Comparison of ENCODE assay signal across 23 cellular contexts in genomic region chr11:130886704-130887103, GRCh38. TPM values are rescaled to one million over a fixed set of nuclear protein-coding genes. Genes with fewer than 3 reads are reported as not detected.
DNase-seq lines count a peak whose midpoint lies in the region; ATAC-seq and TF ChIP-seq lines count a peak whose summit lies in the region.
"Had no signal": no experiment of that assay in that cellular context is flagged by ENCODE, and none has a peak within 500 bp of the region (broad histone marks: within the 10 kb centered on the region; RNA-seq: fewer than 3 reads in every experiment).

No MANE protein-coding gene starts in this region.

- no peak for TF ChIP-seq CTCF in CD4-positive, alpha-beta T cell (IDR thresholded peaks at IDR 0.05)
- no peak for TF ChIP-seq CTCF in MM.1S (IDR thresholded peaks at IDR 0.05; ENCODE audit: low read length)

- H4K8ac ChIP-seq in mesenchymal stem cell (ENCODE audit: low read length): no peak overlapping the region

- H3K4me1 ChIP-seq in mesenchymal stem cell (ENCODE audit: control insufficient read depth, insufficient read depth, low read depth, low read length): peaks cover 4% of the 10 kb centered on the region
- H3K4me1 ChIP-seq in MM.1S (ENCODE audit: low read length): no peaks in the 10 kb centered on the region
- H3K4me1 ChIP-seq: HAP-1 had no signal

- no peak for DNase-seq in CD4-positive, alpha-beta T cell
- peak; percentile 29 for DNase-seq in EL
- peak; percentile 90 for DNase-seq in dermis blood vessel endothelial cell
- peak; percentile 30 for DNase-seq in mesenchymal stem cell
- DNase-seq in cerebellar cortex (ENCODE audit: low spot score): no peak
- no peak for DNase-seq in MM.1S
- DNase-seq: activated B cell treated with CpG ODN at 0.5 μM for 24 hours; activated CD4-positive, alpha-beta T cell treated with anti-CD3 and anti-CD28 coated beads, Interleukin-2, amount 50 U/mL, for 1 hour; activated gamma-delta T cell; activated T-cell treated with anti-CD3 and anti-CD28 coated beads, Interleukin-2, amount 50 U/mL, for 24 hours; COR-L47; left lung; NCI-H2107; NCI-H748 treated with DMSO at 0.1 percent for 48 hours; T1000 had no signal

- H3K4me2 ChIP-seq in mesenchymal stem cell (ENCODE audit: low read length, poor library complexity, severe bottlenecking) (no peak overlapping the region), MM.1S (ENCODE audit: low read depth, low read length) (no peak overlapping the region)

- H3F3A ChIP-seq in MM.1S (ENCODE audit: insufficient read depth, low read length): no peaks in the 10 kb centered on the region

- no peak overlapping the region for H3K4me3 ChIP-seq in mesenchymal stem cell (ENCODE audit: insufficient read depth in 1 of 2, low read depth in 1 of 2, low read length in 2 of 2)
- no peak overlapping the region for H3K4me3 ChIP-seq in MM.1S (ENCODE audit: low read length)
- H3K4me3 ChIP-seq: HAP-1, left lung had no signal

- H2AK5ac ChIP-seq in mesenchymal stem cell (ENCODE audit: low read length, severe bottlenecking): no peak overlapping the region

- H3K9me3 Mint-ChIP-seq in CD4-positive, alpha-beta T cell: no peaks in the 10 kb centered on the region
- H3K9me3 Mint-ChIP-seq: activated B cell treated with CpG ODN at 0.5 μM for 24 hours; activated T-cell treated with anti-CD3 and anti-CD28 coated beads, Interleukin-2, amount 50 U/mL, for 24 hours; central memory CD8-positive, alpha-beta T cell; mesothelial cell of epicardium; stimulated activated memory B cell treated with anti-CD40 and anti-IgM and Interleukin-4, amounts not matched to agents 10 μg/mL and 1 μg/mL and 100 μg/mL, for 72 hours had no signal

- no peaks in the 10 kb centered on the region for H3K9me3 ChIP-seq in CD4-positive, alpha-beta T cell (ENCODE audit: control insufficient read depth, low read length)
- H3K9me3 ChIP-seq in mesenchymal stem cell (ENCODE audit: control insufficient read depth, low read length) (no peaks in the 10 kb centered on the region), MM.1S (replicated peaks; ENCODE audit: insufficient read depth, low read length) (no peaks in the 10 kb centered on the region)
- H3K9me3 ChIP-seq: HAP-1, left lung, neutrophil had no signal

- H2BK5ac ChIP-seq in mesenchymal stem cell (ENCODE audit: low read depth, low read length, poor library complexity, severe bottlenecking): no peak overlapping the region

- H3K4ac ChIP-seq in mesenchymal stem cell (ENCODE audit: low read depth in 1 of 2, low read length in 2 of 2): no peak overlapping the region

- no peak overlapping the region for H3K23ac ChIP-seq in mesenchymal stem cell (ENCODE audit: low read length in 2 of 2)

- H3K9ac ChIP-seq in mesenchymal stem cell (ENCODE audit: low read length): no peak overlapping the region
- H3K9ac ChIP-seq in MM.1S (ENCODE audit: low read length): no peak overlapping the region

- intact Hi-C loops in CD4-positive, alpha-beta T cell (cut with DNase I, micrococcal nuclease): no loop called here

- no peak overlapping the region for H3K18ac ChIP-seq in mesenchymal stem cell (ENCODE audit: low read depth in 1 of 2, low read length in 2 of 2)

- no peaks in the 10 kb centered on the region for H3K27me3 ChIP-seq in CD4-positive, alpha-beta T cell (ENCODE audit: control insufficient read depth, insufficient read depth, low read length)
- H3K27me3 ChIP-seq in mesenchymal stem cell (ENCODE audit: control insufficient read depth in 1 of 2, insufficient read depth in 1 of 2, low read length in 2 of 2) (no peaks in the 10 kb centered on the region), MM.1S (replicated peaks; ENCODE audit: insufficient read depth, low read length) (no peaks in the 10 kb centered on the region)
- H3K27me3 ChIP-seq: left lung, neutrophil had no signal

- no peak overlapping the region for H4K91ac ChIP-seq in mesenchymal stem cell (ENCODE audit: low read length)

- POLR2A ChIA-PET in CD4-positive, alpha-beta T cell (lab: Charles Lee): no interaction called here

- H2BK12ac ChIP-seq in mesenchymal stem cell (ENCODE audit: low read length in 2 of 2): no peak overlapping the region

- H3K14ac ChIP-seq in mesenchymal stem cell (ENCODE audit: low read length in 2 of 2): no peak overlapping the region

- H3K79me1 ChIP-seq in mesenchymal stem cell (replicated peaks; ENCODE audit: low read length, poor library complexity, severe bottlenecking): peaks cover 9% of the 10 kb centered on the region

- no peaks in the 10 kb centered on the region for H3K9me2 ChIP-seq in MM.1S (replicated peaks; ENCODE audit: insufficient read depth, low read length)

- H3K4me1 Mint-ChIP-seq in CD4-positive, alpha-beta T cell (ENCODE audit: low read depth): peaks cover 14% of the 10 kb centered on the region
- H3K4me1 Mint-ChIP-seq: central memory CD8-positive, alpha-beta T cell; mesothelial cell of epicardium had no signal

- H3K79me2 ChIP-seq in MM.1S (ENCODE audit: low read length): no peaks in the 10 kb centered on the region

- CTCF ChIA-PET in CD4-positive, alpha-beta T cell (lab: Charles Lee): no interaction called here

- H3K4me3 Mint-ChIP-seq in CD4-positive, alpha-beta T cell: no peak overlapping the region
- H3K4me3 Mint-ChIP-seq: activated B cell treated with CpG ODN at 0.5 μM for 24 hours; activated T-cell treated with anti-CD3 and anti-CD28 coated beads, Interleukin-2, amount 50 U/mL, for 24 hours; central memory CD8-positive, alpha-beta T cell; mesothelial cell of epicardium; stimulated activated memory B cell treated with anti-CD40 and anti-IgM and Interleukin-4, amounts not matched to agents 10 μg/mL and 1 μg/mL and 100 μg/mL, for 72 hours had no signal

- no peak overlapping the region for H3K27ac ChIP-seq in CD4-positive, alpha-beta T cell (ENCODE audit: low read depth, low read length)
- H3K27ac ChIP-seq in mesenchymal stem cell (ENCODE audit: low read length, poor library complexity, severe bottlenecking): no peak overlapping the region
- H3K27ac ChIP-seq in MM.1S (ENCODE audit: low read length): no peak overlapping the region
- H3K27ac ChIP-seq: left lung, neutrophil had no signal

- no peaks in the 10 kb centered on the region for H4K20me1 ChIP-seq in MM.1S (ENCODE audit: insufficient read depth, low read length)

- peak overlapping the region; percentile 37 for H3K27ac Mint-ChIP-seq in CD4-positive, alpha-beta T cell
- H3K27ac Mint-ChIP-seq: activated B cell treated with CpG ODN at 0.5 μM for 24 hours; activated T-cell treated with anti-CD3 and anti-CD28 coated beads, Interleukin-2, amount 50 U/mL, for 24 hours; mesothelial cell of epicardium; progenitor cell of endocrine pancreas; stimulated activated memory B cell treated with anti-CD40 and anti-IgM and Interleukin-4, amounts not matched to agents 10 μg/mL and 1 μg/mL and 100 μg/mL, for 72 hours had no signal

- H3K36me3 ChIP-seq in mesenchymal stem cell (ENCODE audit: control insufficient read depth in 1 of 2, insufficient read depth in 2 of 2, low read depth in 1 of 2, low read length in 2 of 2) (peaks cover 12 to 85% of the 10 kb centered on the region in 2 experiments), MM.1S (replicated peaks; ENCODE audit: insufficient read depth, low read length) (no peaks in the 10 kb centered on the region)
- H3K36me3 ChIP-seq: HAP-1 had no signal

- no peak for ATAC-seq in CD4-positive, alpha-beta T cell (ENCODE audit: poor library complexity)
- ATAC-seq in GM18907 (IDR thresholded peaks at IDR 0.05; ENCODE audit: unreplicated experiment): no peak
- ATAC-seq in HG02840 (IDR thresholded peaks at IDR 0.05; ENCODE audit: low FRiP score, unreplicated experiment): no peak
- ATAC-seq: left lung; stimulated activated memory B cell treated with anti-CD40 and anti-IgM and Interleukin-4, amounts not matched to agents 10 μg/mL and 1 μg/mL and 100 μg/mL, for 72 hours had no signal

- no peak overlapping the region for H2BK15ac ChIP-seq in mesenchymal stem cell (ENCODE audit: low read depth, poor library complexity, severe bottlenecking)

- peaks cover 28% of the 10 kb centered on the region for H3K36me3 Mint-ChIP-seq in CD4-positive, alpha-beta T cell (ENCODE audit: low read depth)

- whole genome bisulfite sequencing in mesenchymal stem cell: 58% methylated on average over 2 of the region's 2 CpGs

- H2AFZ ChIP-seq in mesenchymal stem cell (ENCODE audit: low read depth, low read length) (no peak overlapping the region), MM.1S (ENCODE audit: low read length) (no peak overlapping the region)

- no peak overlapping the region for H2BK120ac ChIP-seq in mesenchymal stem cell (ENCODE audit: low read depth, low read length)

- H3K27me3 Mint-ChIP-seq in CD4-positive, alpha-beta T cell: no peaks in the 10 kb centered on the region
- H3K27me3 Mint-ChIP-seq: activated B cell treated with CpG ODN at 0.5 μM for 24 hours; activated T-cell treated with anti-CD3 and anti-CD28 coated beads, Interleukin-2, amount 50 U/mL, for 24 hours; central memory CD8-positive, alpha-beta T cell; progenitor cell of endocrine pancreas; stimulated activated memory B cell treated with anti-CD40 and anti-IgM and Interleukin-4, amounts not matched to agents 10 μg/mL and 1 μg/mL and 100 μg/mL, for 72 hours had no signal

RNA-seq across cellular contexts. Expression of gene SNX19, which starts 29.6 kb away (rescaled TPM):
- total RNA-seq in CD4-positive, alpha-beta T cell: 10 to 100 TPM; 41.2 to 43.8 TPM
- 90.2 and 90.9 TPM in 2 replicates for total RNA-seq in dermis blood vessel endothelial cell
- polyA plus RNA-seq in mesenchymal stem cell (2013, experiment 1 of 2): 31.9 TPM
- polyA plus RNA-seq in mesenchymal stem cell (2013, experiment 2 of 2): 32.2 TPM

Comparison
In these comparisons a context has a peak if more than half of its experiments do, and no peak if none do; other contexts are left out.
1. DNase-seq: peak in EL (single experiment), dermis blood vessel endothelial cell (single experiment) and mesenchymal stem cell (single experiment); none in CD4-positive, alpha-beta T cell (0 of 10), cerebellar cortex (single experiment) and MM.1S (single experiment).